Comparison of ENCODE assay signal across 18 cellular contexts in genomic region chr17:29080323-29080722, GRCh38. TPM values are rescaled to one million over a fixed set of nuclear protein-coding genes. Genes with fewer than 3 reads are reported as not detected.
DNase-seq lines count a peak whose midpoint lies in the region; ATAC-seq, FAIRE-seq and TF ChIP-seq lines count a peak whose summit lies in the region.
"Had no signal": no experiment of that assay in that cellular context is flagged by ENCODE, and none has a peak within 500 bp of the region (broad histone marks: within the 10 kb centered on the region; RNA-seq: fewer than 3 reads in every experiment).

No MANE protein-coding gene starts in this region.

- no peak overlapping the region for H3K4me2 ChIP-seq in HepG2 (ENCODE audit: low read depth, low read length)
- no peak overlapping the region for H3K4me2 ChIP-seq in osteoblast (ENCODE audit: insufficient read depth, low read length)

- TF ChIP-seq RAD21 in HepG2 (CRISPR knock-in tag; IDR thresholded peaks at IDR 0.05): no peak

- H3K27ac ChIP-seq in HepG2 (ENCODE audit: extremely low read length, insufficient read depth, low read length): no peak overlapping the region
- H3K27ac ChIP-seq in osteoblast (ENCODE audit: low read depth, low read length): no peak overlapping the region
- H3K27ac ChIP-seq in spleen: no peak overlapping the region
- H3K27ac ChIP-seq: C4-2B had no signal

- peak overlapping the region; percentile 45 for H3K4me3 Mint-ChIP-seq in T-helper 17 cell
- H3K4me3 Mint-ChIP-seq in activated naive CD4-positive, alpha-beta T cell treated with anti-CD3 and anti-CD28 coated beads for 36 hours: no peak overlapping the region
- H3K4me3 Mint-ChIP-seq: B cell; CD8-positive, alpha-beta T cell had no signal

- 97% methylated on average over 13 of the region's 33 CpGs for WGBS in HepG2 (ENCODE audit: low lambda C conversion rate)
- 94 to 98% (median 95%) methylated on average over 16 to 33 of the region's 33 CpGs for WGBS in spleen, 5 donors

- H3K79me2 ChIP-seq in HepG2 (ENCODE audit: insufficient read depth, low read length) (no peaks in the 10 kb centered on the region), osteoblast (ENCODE audit: insufficient read depth, low read length) (no peaks in the 10 kb centered on the region)

- DNase-seq in T-helper 17 cell: no peak
- no peak for DNase-seq in HepG2 (ENCODE audit: low spot score)
- peak; percentile 58 for DNase-seq in osteoblast (ENCODE audit: insufficient read length, low spot score, missing footprints)
- no peak for DNase-seq in posterior cingulate gyrus
- DNase-seq in spleen: no peak
- DNase-seq in activated naive CD4-positive, alpha-beta T cell treated with anti-CD3 and anti-CD28 coated beads for 36 hours: no peak
- no peak for DNase-seq in hypothalamus (lab: John Stamatoyannopoulos, UW)
- DNase-seq: CD8-positive, alpha-beta T cell; COR-L47; GF-D8; HCEC 1CT had no signal

- TF ChIP-seq CTCF in HepG2 (CRISPR knock-in tag; IDR thresholded peaks at IDR 0.05) (no peak), osteoblast (IDR thresholded peaks at IDR 0.05; ENCODE audit: extremely low read depth, low read depth, low read length) (no peak), spleen (IDR thresholded peaks at IDR 0.05 in 8 of 11, conservative IDR thresholded peaks at IDR 0.05 in 3 of 11) (no peak)

- CTCF ChIA-PET in HepG2 (lab: Yijun Ruan, JAX; ENCODE audit: low intra/inter-chr PET ratio, low total read pairs): no interaction called here
- CTCF ChIA-PET in activated naive CD4-positive, alpha-beta T cell treated with anti-CD3 and anti-CD28 coated beads for 36 hours (lab: Charles Lee): interaction anchor here (1.5 kb wide), 1 partner anchor 115 kb away, joined by 10 read pairs; no protein-coding TSS in a partner anchor

- H3K27me3 ChIP-seq in HepG2 (ENCODE audit: control insufficient read depth in 1 of 2, insufficient read depth in 2 of 2, low read length in 2 of 2): no peaks in the 10 kb centered on the region
- no peaks in the 10 kb centered on the region for H3K27me3 ChIP-seq in osteoblast (ENCODE audit: insufficient read depth, low read length)
- no peaks in the 10 kb centered on the region for H3K27me3 ChIP-seq in spleen (replicated peaks in 1 of 7)

- peaks cover 2% of the 10 kb centered on the region for H3K4me1 Mint-ChIP-seq in T-helper 17 cell
- no peaks in the 10 kb centered on the region for H3K4me1 Mint-ChIP-seq in activated naive CD4-positive, alpha-beta T cell treated with anti-CD3 and anti-CD28 coated beads for 36 hours (ENCODE audit: low read depth)
- H3K4me1 Mint-ChIP-seq: B cell had no signal

- H4K20me1 ChIP-seq in HepG2 (ENCODE audit: insufficient read depth, low read length): peaks cover 5% of the 10 kb centered on the region; the same call in 1 of the 2 replicates
- peaks cover 6% of the 10 kb centered on the region for H4K20me1 ChIP-seq in osteoblast (ENCODE audit: insufficient read depth, low read length)

- peaks cover 10 to 39% of the 10 kb centered on the region in 2 experiments for H3K36me3 ChIP-seq in HepG2 (replicated peaks in 1 of 2; ENCODE audit: control insufficient read depth in 1 of 2, insufficient read depth in 2 of 2, low read length in 2 of 2)
- peaks cover 11% of the 10 kb centered on the region for H3K36me3 ChIP-seq in osteoblast (ENCODE audit: insufficient read depth, low read length)
- peaks cover 0 to 100% (median 60%) of the 10 kb centered on the region in 6 donors for H3K36me3 ChIP-seq in spleen

- H3K9me3 ChIP-seq in T-helper 17 cell (ENCODE audit: control insufficient read depth, low read length, poor library complexity, severe bottlenecking): no peaks in the 10 kb centered on the region
- H3K9me3 ChIP-seq in HepG2 (ENCODE audit: low read length): no peaks in the 10 kb centered on the region
- no peaks in the 10 kb centered on the region for H3K9me3 ChIP-seq in osteoblast (ENCODE audit: low read depth, low read length)
- no peaks in the 10 kb centered on the region for H3K9me3 ChIP-seq in spleen

- POLR2A ChIA-PET in HepG2 (lab: Yijun Ruan, JAX): no interaction called here

- peaks cover 7% of the 10 kb centered on the region for H3K36me3 Mint-ChIP-seq in T-helper 17 cell (ENCODE audit: low read depth)
- no peaks in the 10 kb centered on the region for H3K36me3 Mint-ChIP-seq in activated naive CD4-positive, alpha-beta T cell treated with anti-CD3 and anti-CD28 coated beads for 36 hours (ENCODE audit: low read depth)

- H3K4me1 ChIP-seq in HepG2 (ENCODE audit: insufficient read depth, low read length) (peaks cover 24% of the 10 kb centered on the region), osteoblast (ENCODE audit: insufficient read depth, low read length) (peaks cover 11% of the 10 kb centered on the region), spleen (no peaks in the 10 kb centered on the region)

- in situ Hi-C loops in HepG2 (cut with HindIII; ENCODE audit: extremely low pct_ligation_motif_present, low pct_unique_long_range_greater_than_20kb): no loop called here

- H2AFZ ChIP-seq in HepG2 (ENCODE audit: low read length) (no peak overlapping the region), osteoblast (ENCODE audit: low read length) (no peak overlapping the region)

- H3K9me3 Mint-ChIP-seq in activated naive CD4-positive, alpha-beta T cell treated with anti-CD3 and anti-CD28 coated beads for 36 hours: no peaks in the 10 kb centered on the region
- H3K9me3 Mint-ChIP-seq: CD8-positive, alpha-beta T cell had no signal

- no peak overlapping the region for H3K27ac Mint-ChIP-seq in T-helper 17 cell
- H3K27ac Mint-ChIP-seq in activated naive CD4-positive, alpha-beta T cell treated with anti-CD3 and anti-CD28 coated beads for 36 hours: no peak overlapping the region
- H3K27ac Mint-ChIP-seq: B cell; CD8-positive, alpha-beta T cell had no signal

- no peak for TF ChIP-seq EP300 in HepG2 (IDR thresholded peaks at IDR 0.05; ENCODE audit: low read depth in 2 of 2, low read length in 2 of 2)
- TF ChIP-seq EP300 in HepG2 (CRISPR knock-in tag; IDR thresholded peaks at IDR 0.05; ENCODE audit: borderline replicate concordance): no peak

- ATAC-seq in T-helper 17 cell (no peak), HepG2 (no peak)
- ATAC-seq: CD8-positive, alpha-beta T cell had no signal

- H3K4me3 ChIP-seq in HepG2 (replicated peaks in 1 of 3; ENCODE audit: insufficient read depth in 1 of 3, low read depth in 2 of 3, low read length in 3 of 3): no peak overlapping the region
- H3K4me3 ChIP-seq in osteoblast (ENCODE audit: insufficient read depth, low read length): no peak overlapping the region
- H3K4me3 ChIP-seq in spleen: no peak overlapping the region

- H3K27me3 Mint-ChIP-seq in T-helper 17 cell: no peaks in the 10 kb centered on the region
- H3K27me3 Mint-ChIP-seq in activated naive CD4-positive, alpha-beta T cell treated with anti-CD3 and anti-CD28 coated beads for 36 hours (ENCODE audit: low read depth): no peaks in the 10 kb centered on the region
- H3K27me3 Mint-ChIP-seq: B cell had no signal

- intact Hi-C loops in HepG2 (cut with micrococcal nuclease; ENCODE audit: unreplicated experiment) (loop anchor here (10.0 kb wide), 1 partner anchor 64 kb away; no protein-coding TSS in a partner anchor), posterior cingulate gyrus (cut with DNase I) (no loop called here), spleen (cut with DNase I; ENCODE audit: low total_unique reads) (no loop called here)
- intact Hi-C loops in activated naive CD4-positive, alpha-beta T cell treated with anti-CD3 and anti-CD28 coated beads for 36 hours (cut with micrococcal nuclease): no loop called here

- no TSS peak for BruUV-seq in HepG2 (replicated peaks; lab: Mats Ljungman, UMichigan)

- no peak for FAIRE-seq in HepG2 (lab: Jason Lieb, UNC)
- FAIRE-seq: A204.1, D721Med, GM19239, H1, HTR-8/SVneo had no signal

- H3K9ac ChIP-seq in HepG2 (ENCODE audit: insufficient read depth, low read depth, low read length): no peak overlapping the region

- TF ChIP-seq POLR2A in HepG2 (IDR thresholded peaks at IDR 0.05; ENCODE audit: insufficient read depth in 1 of 2, low read depth in 2 of 2, low read length in 2 of 2) (no peak), spleen (IDR thresholded peaks at IDR 0.05) (no peak)

TF ChIP-seq in HepG2, 621 proteins besides CTCF, POLR2A, EP300 and RAD21:
- TF ChIP-seq ZNF496 (CRISPR knock-in tag; IDR thresholded peaks at IDR 0.05; ENCODE audit: insufficient replicate concordance) (no peak), AGO2 (optimal IDR thresholded peaks at IDR 0.05; ENCODE audit: low read depth, low read length) (peak; percentile 58)
TF ChIP-seq in HepG2: peak in this region for 1.

RNA-seq across cellular contexts. Expression of gene PIPOX, which starts 37.4 kb away (rescaled TPM):
- total RNA-seq in T-helper 17 cell (1 to 10 TPM; 2.2 to 2.5 TPM), HepG2 (2016; rRNA removed; fragmentation: Illumina TruSeq; extraction: Trizol) (87.3 and 118 TPM in 2 replicates), osteoblast (1.4 and 1.8 TPM in 2 replicates), spleen (1 to 10 TPM; 3.0 to 8.3 (median 5.5) TPM)
- 26.7 and 31.6 TPM in 2 replicates for total RNA-seq in HepG2 (2016; cell fraction: cytosol; rRNA removed; fragmentation: Illumina TruSeq; extraction: Trizol; ENCODE audit: low read depth)
- total RNA-seq in HepG2 (2016; cell fraction: insoluble cytoplasmic fraction; rRNA removed; fragmentation: Illumina TruSeq; extraction: Trizol): 88.1 and 122 TPM in 2 replicates
- 58.6 and 66.6 TPM in 2 replicates for total RNA-seq in HepG2 (2016; cell fraction: membrane; rRNA removed; fragmentation: Illumina TruSeq; extraction: Trizol)
- 44.6 and 56.3 TPM in 2 replicates for total RNA-seq in HepG2 (2016; cell fraction: nucleus; rRNA removed; fragmentation: Illumina TruSeq; extraction: Trizol)
- polyA plus RNA-seq in HepG2 (2011; rRNA removed) (154 and 170 TPM in 2 replicates), spleen (under 1 TPM; 0.64 to 0.80 (median 0.74) TPM)
- polyA plus RNA-seq in HepG2 (2011; cell fraction: cytosol; rRNA removed): 162 and 171 TPM in 2 replicates
- polyA plus RNA-seq in HepG2 (2011; cell fraction: nucleus; rRNA removed): 53.1 and 70.6 TPM in 2 replicates
- polyA plus RNA-seq in HepG2 (2012): 126 and 138 TPM in 2 replicates
- 27.0 and 31.1 TPM in 2 replicates for polyA plus RNA-seq in HepG2 (2016; cell fraction: cytosol; fragmentation: Illumina TruSeq; extraction: Trizol; ENCODE audit: low read depth)
- 141 and 149 TPM in 2 replicates for polyA plus RNA-seq in HepG2 (2016; cell fraction: insoluble cytoplasmic fraction; fragmentation: Illumina TruSeq; extraction: Trizol; ENCODE audit: low read depth)
- 56.2 and 67.0 TPM in 2 replicates for polyA plus RNA-seq in HepG2 (2016; cell fraction: membrane; fragmentation: Illumina TruSeq; extraction: Trizol; ENCODE audit: low read depth)
- polyA plus RNA-seq in HepG2 (2016; cell fraction: nucleus; fragmentation: Illumina TruSeq; extraction: Trizol; ENCODE audit: insufficient read depth, low read depth): 75.2 and 77.3 TPM in 2 replicates
- polyA minus RNA-seq in HepG2 (2011; rRNA and poly(A)+ RNA removed; ENCODE audit: low replicate concordance): 19.4 and 304 TPM in 2 replicates
- polyA minus RNA-seq in HepG2 (2011; cell fraction: cytosol; rRNA and poly(A)+ RNA removed): 55.4 and 68.2 TPM in 2 replicates
- 58.6 and 76.2 TPM in 2 replicates for polyA minus RNA-seq in HepG2 (2011; cell fraction: nucleus; rRNA and poly(A)+ RNA removed)
- 1 to 10 TPM; 2.5 to 4.2 TPM for total RNA-seq in activated naive CD4-positive, alpha-beta T cell treated with anti-CD3 and anti-CD28 coated beads for 36 hours
